ENCODE assay signal across 19 cellular contexts in the genomic region with DNA sequence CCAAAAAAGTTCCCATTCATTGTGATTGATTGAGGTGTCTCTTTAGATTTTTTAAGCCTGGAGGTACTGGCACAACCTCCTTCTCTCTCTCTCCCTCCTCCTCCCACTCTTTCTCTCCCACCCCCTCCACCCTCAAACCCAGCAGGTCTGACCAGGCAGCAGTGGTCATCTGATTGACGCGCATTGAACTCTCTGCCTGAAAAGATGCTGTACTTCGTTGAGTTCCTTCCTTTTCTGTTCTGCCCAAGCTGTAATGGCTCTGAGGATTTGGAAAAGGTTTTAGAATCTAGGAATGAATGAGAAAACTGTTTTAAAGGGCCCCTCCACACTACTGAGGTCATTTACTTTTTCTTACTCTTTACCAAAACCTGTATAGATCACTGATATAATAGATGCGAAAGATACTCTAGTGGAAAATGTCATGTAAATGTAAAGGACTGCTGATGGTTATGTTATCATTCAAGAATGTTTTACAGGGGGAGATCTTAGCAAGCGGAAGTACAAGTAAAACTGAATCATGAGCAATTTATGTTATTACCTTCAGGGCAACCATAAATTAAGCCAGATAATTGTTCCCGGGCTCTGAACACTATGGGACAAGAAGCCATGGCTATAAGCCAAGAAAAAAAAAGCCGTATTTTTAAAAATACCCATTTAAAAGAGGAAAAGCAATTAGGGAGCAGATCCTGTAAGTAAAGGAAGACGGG. TPM values are rescaled to one million over a fixed set of nuclear protein-coding genes. Genes with fewer than 3 reads are reported as not detected.
DNase-seq lines count a peak whose midpoint lies in the region; ATAC-seq and TF ChIP-seq lines count a peak whose summit lies in the region.
"Had no signal": no experiment of that assay in that cellular context is flagged by ENCODE, and none has a peak within 500 bp of the region (broad histone marks: within the 10 kb centered on the region; RNA-seq: fewer than 3 reads in every experiment).

No MANE protein-coding gene starts in this region.

- H3K9me3 ChIP-seq in A673 (ENCODE audit: low read depth, low read length, poor library complexity, severe bottlenecking) (no peaks in the 10 kb centered on the region), adipocyte (ENCODE audit: control insufficient read depth, low read length) (no peaks in the 10 kb centered on the region), lower lobe of right lung (no peaks in the 10 kb centered on the region)
- H3K9me3 ChIP-seq: Peyer's patch, right lobe of liver had no signal

- POLR2A ChIA-PET in A673 (lab: Charles Lee; ENCODE audit: low non-redundant PET) = no interaction called here

- H3K4me1 ChIP-seq in A673 (ENCODE audit: insufficient read depth, low read length, poor library complexity, severe bottlenecking) (peaks cover 25% of the 10 kb centered on the region), adipocyte (ENCODE audit: control insufficient read depth, insufficient read depth, low read length) (peaks cover 27% of the 10 kb centered on the region), lower lobe of right lung (peaks cover 17% of the 10 kb centered on the region)
- H3K4me1 ChIP-seq: Peyer's patch, right lobe of liver had no signal

- intact Hi-C loops in A673 (cut with micrococcal nuclease; ENCODE audit: unreplicated experiment) (no loop called here), lower lobe of right lung (cut with DNase I) (no loop called here)

- H3K27me3 ChIP-seq in A673 (replicated peaks; ENCODE audit: insufficient read depth, low read depth, low read length, poor library complexity) = no peaks in the 10 kb centered on the region
- H3K27me3 ChIP-seq in H7 (ENCODE audit: control insufficient read depth, insufficient read depth, low read length) = no peaks in the 10 kb centered on the region
- H3K27me3 ChIP-seq in adipocyte (replicated peaks; ENCODE audit: control insufficient read depth, insufficient read depth, low read length) = no peaks in the 10 kb centered on the region
- H3K27me3 ChIP-seq in lower lobe of right lung (ENCODE audit: low read depth) = no peaks in the 10 kb centered on the region
- H3K27me3 ChIP-seq: Peyer's patch, right lobe of liver had no signal

- CTCF ChIA-PET in A673 (lab: Charles Lee) = no interaction called here

- no peak overlapping the region for H3K9ac ChIP-seq in adipocyte (ENCODE audit: low read length)

- no TSS peak for BruUV-seq in A673 (replicated peaks; lab: Mats Ljungman, UMichigan)

- H3K27ac ChIP-seq in A673 (ENCODE audit: low read depth, low read length, poor library complexity, severe bottlenecking) (peak overlapping the region; percentile 50), lower lobe of right lung (no peak overlapping the region)
- H3K27ac ChIP-seq: Peyer's patch, right lobe of liver, VCaP had no signal

- TF ChIP-seq CTCF in A673 (conservative IDR thresholded peaks at IDR 0.05; ENCODE audit: low read depth, low read length) (no peak), lower lobe of right lung (IDR thresholded peaks at IDR 0.05) (no peak)

- ATAC-seq in lower lobe of right lung = no peak
- ATAC-seq: activated CD8-positive, alpha-beta T cell treated with anti-CD3 and anti-CD28 coated beads for 36 hours; right lobe of liver had no signal

- H3K36me3 ChIP-seq in A673 (ENCODE audit: insufficient read depth, low read length, poor library complexity, severe bottlenecking) = no peaks in the 10 kb centered on the region
- no peaks in the 10 kb centered on the region for H3K36me3 ChIP-seq in H7 (replicated peaks; ENCODE audit: control insufficient read depth, insufficient read depth, low read length)
- no peaks in the 10 kb centered on the region for H3K36me3 ChIP-seq in adipocyte (ENCODE audit: control insufficient read depth, insufficient read depth, low read length, severe bottlenecking)
- H3K36me3 ChIP-seq in lower lobe of right lung = no peaks in the 10 kb centered on the region
- H3K36me3 ChIP-seq: Peyer's patch, right lobe of liver had no signal

- H3K4me3 ChIP-seq in A673 (ENCODE audit: low read depth, low read length, poor library complexity, severe bottlenecking) (no peak overlapping the region), H7 (ENCODE audit: insufficient read depth, low read depth, low read length) (no peak overlapping the region), adipocyte (ENCODE audit: low read length) (no peak overlapping the region), lower lobe of right lung (no peak overlapping the region)
- H3K4me3 ChIP-seq: Peyer's patch, right lobe of liver had no signal

- peak; percentile 90 for DNase-seq in A673 (ENCODE audit: low spot score)
- DNase-seq in H7 = peak; percentile 25
- DNase-seq in adipocyte (ENCODE audit: low read depth) = peak; percentile 19
- DNase-seq in iPS-NIHi11 (ENCODE audit: low spot score) = peak; percentile 27
- no peak for DNase-seq in Ammon's horn (ENCODE audit: low spot score)
- no peak for DNase-seq in SW480 (ENCODE audit: low spot score)
- DNase-seq in NCI-H2081 (lab: John Stamatoyannopoulos, UW) = no peak
- no peak for DNase-seq in lower lobe of right lung
- DNase-seq: ACHN; activated CD8-positive, alpha-beta T cell treated with anti-CD3 and anti-CD28 coated beads for 36 hours; activated T-cell treated with anti-CD3 and anti-CD28 coated beads, Interleukin-2, amount 50 U/mL, for 48 hours; H9; midbrain; NCI-H2029; NCI-H524; Peyer's patch; right lobe of liver; stimulated activated CD4-positive, alpha-beta T cell treated with anti-CD3 and anti-CD28 coated beads, Interleukin-2, amount 100 ng/mL, for 24 hours had no signal

RNA-seq across cellular contexts. Expression of gene DYRK1A, which starts 25.2 kb away (rescaled TPM):
- total RNA-seq in A673 (2021) = 66.4 and 70.5 TPM in 2 replicates
- 52.5 and 71.8 TPM in 2 replicates for total RNA-seq in H7 (2014; rRNA removed; shearing (Covaris generic))
- 67.7 TPM for total RNA-seq in lower lobe of right lung

Comparison
In these comparisons a context has a peak if more than half of its experiments do, and no peak if none do; other contexts are left out.
1. DNase-seq: peak in A673 (single experiment), H7 (single experiment), adipocyte (single experiment) and iPS-NIHi11 (single experiment); none in Ammon's horn (single experiment), SW480 (single experiment), NCI-H2081 (0 of 2) and lower lobe of right lung (single experiment).